1 cellular context compared by ENCODE assay signal in the genomic region with DNA sequence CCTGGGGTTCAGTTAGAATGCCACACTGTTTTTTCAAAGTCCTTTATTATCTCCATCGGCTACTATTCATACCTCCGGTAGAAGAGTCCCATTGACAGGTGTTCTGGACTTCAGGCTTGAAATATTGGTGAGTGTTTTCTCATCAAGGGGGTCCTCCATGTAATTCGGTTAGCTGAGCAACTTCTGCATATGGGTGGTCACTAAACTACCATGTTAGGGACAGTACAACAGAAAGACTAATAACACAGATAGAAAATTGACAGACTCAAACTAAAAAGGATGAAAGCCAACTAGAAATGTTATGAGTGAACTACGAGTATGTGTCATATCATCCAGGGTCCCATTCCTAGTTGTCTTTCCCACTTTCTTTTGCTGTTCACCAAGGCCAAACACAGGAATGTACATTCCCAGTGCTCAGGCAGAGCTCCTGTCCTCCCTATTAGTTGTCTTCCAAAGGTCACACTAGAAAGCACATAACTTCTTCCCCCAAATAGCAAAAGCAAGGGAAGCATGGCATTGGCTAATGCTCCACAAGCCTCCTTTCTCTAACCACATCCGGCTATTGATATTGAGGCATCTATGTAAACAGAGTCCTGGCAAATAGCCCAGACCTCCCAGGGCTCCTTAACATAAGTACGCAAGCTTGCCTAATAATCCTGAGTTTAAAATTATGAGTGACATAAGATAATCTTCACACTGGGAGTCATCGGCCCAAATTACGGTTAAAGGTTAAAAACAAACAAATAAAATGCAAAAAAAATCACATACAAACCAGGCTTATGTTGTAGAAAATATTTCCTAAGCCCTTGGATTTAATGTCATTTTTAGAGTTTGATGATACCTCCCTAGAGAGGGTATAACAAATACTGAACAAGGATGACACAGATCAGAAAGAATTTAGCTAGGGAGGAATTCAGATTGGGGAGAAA.
TF ChIP-seq lines count a peak whose summit lies in the region.

No MANE protein-coding gene starts in this region.

TF ChIP-seq in HepG2, 621 proteins besides CTCF, POLR2A, EP300 and RAD21 (continued from another document and continues in another):
- TF ChIP-seq, protein P1, sequence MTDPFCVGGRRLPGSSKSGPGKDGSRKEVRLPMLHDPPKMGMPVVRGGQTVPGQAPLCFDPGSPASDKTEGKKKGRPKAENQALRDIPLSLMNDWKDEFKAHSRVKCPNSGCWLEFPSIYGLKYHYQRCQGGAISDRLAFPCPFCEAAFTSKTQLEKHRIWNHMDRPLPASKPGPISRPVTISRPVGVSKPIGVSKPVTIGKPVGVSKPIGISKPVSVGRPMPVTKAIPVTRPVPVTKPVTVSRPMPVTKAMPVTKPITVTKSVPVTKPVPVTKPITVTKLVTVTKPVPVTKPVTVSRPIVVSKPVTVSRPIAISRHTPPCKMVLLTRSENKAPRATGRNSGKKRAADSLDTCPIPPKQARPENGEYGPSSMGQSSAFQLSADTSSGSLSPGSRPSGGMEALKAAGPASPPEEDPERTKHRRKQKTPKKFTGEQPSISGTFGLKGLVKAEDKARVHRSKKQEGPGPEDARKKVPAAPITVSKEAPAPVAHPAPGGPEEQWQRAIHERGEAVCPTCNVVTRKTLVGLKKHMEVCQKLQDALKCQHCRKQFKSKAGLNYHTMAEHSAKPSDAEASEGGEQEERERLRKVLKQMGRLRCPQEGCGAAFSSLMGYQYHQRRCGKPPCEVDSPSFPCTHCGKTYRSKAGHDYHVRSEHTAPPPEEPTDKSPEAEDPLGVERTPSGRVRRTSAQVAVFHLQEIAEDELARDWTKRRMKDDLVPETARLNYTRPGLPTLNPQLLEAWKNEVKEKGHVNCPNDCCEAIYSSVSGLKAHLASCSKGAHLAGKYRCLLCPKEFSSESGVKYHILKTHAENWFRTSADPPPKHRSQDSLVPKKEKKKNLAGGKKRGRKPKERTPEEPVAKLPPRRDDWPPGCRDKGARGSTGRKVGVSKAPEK (CRISPR knock-in tag; IDR thresholded peaks at IDR 0.05; ENCODE audit: borderline replicate concordance), result peak; percentile 71; the same call in 1 of the 2 replicates
- TF ChIP-seq, protein P2, sequence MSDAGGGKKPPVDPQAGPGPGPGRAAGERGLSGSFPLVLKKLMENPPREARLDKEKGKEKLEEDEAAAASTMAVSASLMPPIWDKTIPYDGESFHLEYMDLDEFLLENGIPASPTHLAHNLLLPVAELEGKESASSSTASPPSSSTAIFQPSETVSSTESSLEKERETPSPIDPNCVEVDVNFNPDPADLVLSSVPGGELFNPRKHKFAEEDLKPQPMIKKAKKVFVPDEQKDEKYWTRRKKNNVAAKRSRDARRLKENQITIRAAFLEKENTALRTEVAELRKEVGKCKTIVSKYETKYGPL (CRISPR knock-in tag; IDR thresholded peaks at IDR 0.05), result no peak
- TF ChIP-seq SKI (IDR thresholded peaks at IDR 0.05; ENCODE audit: partially characterized antibody) (peak; percentile 86), ZFP62 (CRISPR knock-in tag; IDR thresholded peaks at IDR 0.05) (no peak), TRIM24 (CRISPR knock-in tag; IDR thresholded peaks at IDR 0.05) (no peak), SMARCC2 (IDR thresholded peaks at IDR 0.05) (no peak; the same call in 1 of the 2 replicates), ZFAT (CRISPR knock-in tag; conservative IDR thresholded peaks at IDR 0.05) (no peak), ZNF547 (CRISPR knock-in tag; IDR thresholded peaks at IDR 0.05) (peak; percentile 59; the same call in 1 of the 2 replicates), NFE2L2 (IDR thresholded peaks at IDR 0.05; ENCODE audit: low read length) (no peak), ZNF660 (CRISPR knock-in tag; IDR thresholded peaks at IDR 0.05; ENCODE audit: borderline replicate concordance, low read depth) (no peak), TEAD3 (CRISPR knock-in tag; optimal IDR thresholded peaks at IDR 0.05; ENCODE audit: borderline replicate concordance) (peak; percentile 99), HNRNPUL1 (IDR thresholded peaks at IDR 0.05; ENCODE audit: low read depth, low read length) (no peak), ZNF337 (CRISPR knock-in tag; IDR thresholded peaks at IDR 0.05; ENCODE audit: borderline replicate concordance, low read depth) (peak; percentile 29; the same call in 1 of the 2 replicates), ZNF326 (CRISPR knock-in tag; IDR thresholded peaks at IDR 0.05; ENCODE audit: borderline replicate concordance) (no peak), ZC3H4 (CRISPR knock-in tag; IDR thresholded peaks at IDR 0.05; ENCODE audit: borderline replicate concordance) (no peak), EED (CRISPR knock-in tag; IDR thresholded peaks at IDR 0.05) (no peak), MTA1 (CRISPR knock-in tag; IDR thresholded peaks at IDR 0.05; ENCODE audit: borderline replicate concordance) (no peak; the same call in 1 of the 2 replicates), ZBTB3 (CRISPR knock-in tag; IDR thresholded peaks at IDR 0.05; ENCODE audit: borderline replicate concordance, low read depth) (no peak), HDAC6 (IDR thresholded peaks at IDR 0.05; ENCODE audit: low read depth, low read length) (no peak), MEIS1 (CRISPR knock-in tag; IDR thresholded peaks at IDR 0.05; ENCODE audit: borderline replicate concordance) (no peak), ZNF841 (CRISPR knock-in tag; IDR thresholded peaks at IDR 0.05; ENCODE audit: borderline replicate concordance) (peak; percentile 74), ZNF431 (CRISPR knock-in tag; IDR thresholded peaks at IDR 0.05; ENCODE audit: borderline replicate concordance, low read depth) (no peak; the same call in 1 of the 2 replicates), ZNF138 (CRISPR knock-in tag; IDR thresholded peaks at IDR 0.05; ENCODE audit: low read depth) (no peak), ZNF383 (CRISPR knock-in tag; IDR thresholded peaks at IDR 0.05; ENCODE audit: borderline replicate concordance) (no peak), MED1 (CRISPR knock-in tag; IDR thresholded peaks at IDR 0.05) (peak; percentile 97), HDAC1 (CRISPR knock-in tag; IDR thresholded peaks at IDR 0.05) (peak; percentile 97), TAF15 (IDR thresholded peaks at IDR 0.05; ENCODE audit: low read depth, low read length, poor library complexity, severe bottlenecking) (no peak), ZNF749 (CRISPR knock-in tag; IDR thresholded peaks at IDR 0.05; ENCODE audit: borderline replicate concordance) (peak; percentile 83; the same call in 1 of the 2 replicates), GABPB1 (CRISPR knock-in tag; IDR thresholded peaks at IDR 0.05) (peak; percentile 79), BHLHE40 (IDR thresholded peaks at IDR 0.05; ENCODE audit: low read length) (0 out of 2 replicates have a peak, but pooled peaks have one; percentile 46), ATRX (CRISPR knock-in tag; IDR thresholded peaks at IDR 0.05; ENCODE audit: borderline replicate concordance) (no peak), BCL6 (CRISPR knock-in tag; IDR thresholded peaks at IDR 0.05) (peak; percentile 100), ZNF446 (CRISPR knock-in tag; IDR thresholded peaks at IDR 0.05) (no peak), SIN3B (IDR thresholded peaks at IDR 0.05; ENCODE audit: low read length) (no peak), ZNF441 (CRISPR knock-in tag; IDR thresholded peaks at IDR 0.05; ENCODE audit: borderline replicate concordance) (peak; percentile 84), U2AF2 (IDR thresholded peaks at IDR 0.05; ENCODE audit: low read depth, low read length) (no peak), ETV6 (CRISPR knock-in tag; conservative IDR thresholded peaks at IDR 0.05) (peak; percentile 28; the same call in 1 of the 2 replicates)
- TF ChIP-seq, protein P3, sequence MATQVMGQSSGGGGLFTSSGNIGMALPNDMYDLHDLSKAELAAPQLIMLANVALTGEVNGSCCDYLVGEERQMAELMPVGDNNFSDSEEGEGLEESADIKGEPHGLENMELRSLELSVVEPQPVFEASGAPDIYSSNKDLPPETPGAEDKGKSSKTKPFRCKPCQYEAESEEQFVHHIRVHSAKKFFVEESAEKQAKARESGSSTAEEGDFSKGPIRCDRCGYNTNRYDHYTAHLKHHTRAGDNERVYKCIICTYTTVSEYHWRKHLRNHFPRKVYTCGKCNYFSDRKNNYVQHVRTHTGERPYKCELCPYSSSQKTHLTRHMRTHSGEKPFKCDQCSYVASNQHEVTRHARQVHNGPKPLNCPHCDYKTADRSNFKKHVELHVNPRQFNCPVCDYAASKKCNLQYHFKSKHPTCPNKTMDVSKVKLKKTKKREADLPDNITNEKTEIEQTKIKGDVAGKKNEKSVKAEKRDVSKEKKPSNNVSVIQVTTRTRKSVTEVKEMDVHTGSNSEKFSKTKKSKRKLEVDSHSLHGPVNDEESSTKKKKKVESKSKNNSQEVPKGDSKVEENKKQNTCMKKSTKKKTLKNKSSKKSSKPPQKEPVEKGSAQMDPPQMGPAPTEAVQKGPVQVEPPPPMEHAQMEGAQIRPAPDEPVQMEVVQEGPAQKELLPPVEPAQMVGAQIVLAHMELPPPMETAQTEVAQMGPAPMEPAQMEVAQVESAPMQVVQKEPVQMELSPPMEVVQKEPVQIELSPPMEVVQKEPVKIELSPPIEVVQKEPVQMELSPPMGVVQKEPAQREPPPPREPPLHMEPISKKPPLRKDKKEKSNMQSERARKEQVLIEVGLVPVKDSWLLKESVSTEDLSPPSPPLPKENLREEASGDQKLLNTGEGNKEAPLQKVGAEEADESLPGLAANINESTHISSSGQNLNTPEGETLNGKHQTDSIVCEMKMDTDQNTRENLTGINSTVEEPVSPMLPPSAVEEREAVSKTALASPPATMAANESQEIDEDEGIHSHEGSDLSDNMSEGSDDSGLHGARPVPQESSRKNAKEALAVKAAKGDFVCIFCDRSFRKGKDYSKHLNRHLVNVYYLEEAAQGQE (IDR thresholded peaks at IDR 0.05; ENCODE audit: borderline replicate concordance in 1 of 2, low read depth in 1 of 2, low read length in 2 of 2), result peak in 1 of 2 experiments; percentile 70; a peak in 1 of 4 replicates
- TF ChIP-seq, protein P4, sequence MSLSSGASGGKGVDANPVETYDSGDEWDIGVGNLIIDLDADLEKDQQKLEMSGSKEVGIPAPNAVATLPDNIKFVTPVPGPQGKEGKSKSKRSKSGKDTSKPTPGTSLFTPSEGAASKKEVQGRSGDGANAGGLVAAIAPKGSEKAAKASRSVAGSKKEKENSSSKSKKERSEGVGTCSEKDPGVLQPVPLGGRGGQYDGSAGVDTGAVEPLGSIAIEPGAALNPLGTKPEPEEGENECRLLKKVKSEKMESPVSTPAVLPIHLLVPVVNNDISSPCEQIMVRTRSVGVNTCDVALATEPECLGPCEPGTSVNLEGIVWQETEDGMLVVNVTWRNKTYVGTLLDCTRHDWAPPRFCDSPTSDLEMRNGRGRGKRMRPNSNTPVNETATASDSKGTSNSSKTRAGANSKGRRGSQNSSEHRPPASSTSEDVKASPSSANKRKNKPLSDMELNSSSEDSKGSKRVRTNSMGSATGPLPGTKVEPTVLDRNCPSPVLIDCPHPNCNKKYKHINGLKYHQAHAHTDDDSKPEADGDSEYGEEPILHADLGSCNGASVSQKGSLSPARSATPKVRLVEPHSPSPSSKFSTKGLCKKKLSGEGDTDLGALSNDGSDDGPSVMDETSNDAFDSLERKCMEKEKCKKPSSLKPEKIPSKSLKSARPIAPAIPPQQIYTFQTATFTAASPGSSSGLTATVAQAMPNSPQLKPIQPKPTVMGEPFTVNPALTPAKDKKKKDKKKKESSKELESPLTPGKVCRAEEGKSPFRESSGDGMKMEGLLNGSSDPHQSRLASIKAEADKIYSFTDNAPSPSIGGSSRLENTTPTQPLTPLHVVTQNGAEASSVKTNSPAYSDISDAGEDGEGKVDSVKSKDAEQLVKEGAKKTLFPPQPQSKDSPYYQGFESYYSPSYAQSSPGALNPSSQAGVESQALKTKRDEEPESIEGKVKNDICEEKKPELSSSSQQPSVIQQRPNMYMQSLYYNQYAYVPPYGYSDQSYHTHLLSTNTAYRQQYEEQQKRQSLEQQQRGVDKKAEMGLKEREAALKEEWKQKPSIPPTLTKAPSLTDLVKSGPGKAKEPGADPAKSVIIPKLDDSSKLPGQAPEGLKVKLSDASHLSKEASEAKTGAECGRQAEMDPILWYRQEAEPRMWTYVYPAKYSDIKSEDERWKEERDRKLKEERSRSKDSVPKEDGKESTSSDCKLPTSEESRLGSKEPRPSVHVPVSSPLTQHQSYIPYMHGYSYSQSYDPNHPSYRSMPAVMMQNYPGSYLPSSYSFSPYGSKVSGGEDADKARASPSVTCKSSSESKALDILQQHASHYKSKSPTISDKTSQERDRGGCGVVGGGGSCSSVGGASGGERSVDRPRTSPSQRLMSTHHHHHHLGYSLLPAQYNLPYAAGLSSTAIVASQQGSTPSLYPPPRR (CRISPR knock-in tag; IDR thresholded peaks at IDR 0.05; ENCODE audit: borderline replicate concordance), result peak; percentile 95
- TF ChIP-seq, protein P5, sequence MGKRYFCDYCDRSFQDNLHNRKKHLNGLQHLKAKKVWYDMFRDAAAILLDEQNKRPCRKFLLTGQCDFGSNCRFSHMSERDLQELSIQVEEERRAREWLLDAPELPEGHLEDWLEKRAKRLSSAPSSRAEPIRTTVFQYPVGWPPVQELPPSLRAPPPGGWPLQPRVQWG (CRISPR knock-in tag; IDR thresholded peaks at IDR 0.05; ENCODE audit: borderline replicate concordance, low read depth), result no peak
- TF ChIP-seq, protein P6, sequence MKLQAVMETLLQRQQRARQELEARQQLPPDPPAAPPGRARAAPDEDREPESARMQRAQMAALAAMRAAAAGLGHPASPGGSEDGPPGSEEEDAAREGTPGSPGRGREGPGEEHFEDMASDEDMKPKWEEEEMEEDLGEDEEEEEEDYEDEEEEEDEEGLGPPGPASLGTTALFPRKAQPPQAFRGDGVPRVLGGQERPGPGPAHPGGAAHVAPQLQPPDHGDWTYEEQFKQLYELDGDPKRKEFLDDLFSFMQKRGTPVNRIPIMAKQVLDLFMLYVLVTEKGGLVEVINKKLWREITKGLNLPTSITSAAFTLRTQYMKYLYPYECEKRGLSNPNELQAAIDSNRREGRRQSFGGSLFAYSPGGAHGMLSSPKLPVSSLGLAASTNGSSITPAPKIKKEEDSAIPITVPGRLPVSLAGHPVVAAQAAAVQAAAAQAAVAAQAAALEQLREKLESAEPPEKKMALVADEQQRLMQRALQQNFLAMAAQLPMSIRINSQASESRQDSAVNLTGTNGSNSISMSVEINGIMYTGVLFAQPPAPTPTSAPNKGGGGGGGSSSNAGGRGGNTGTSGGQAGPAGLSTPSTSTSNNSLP (IDR thresholded peaks at IDR 0.05; ENCODE audit: low read depth, low read length), result peak; percentile 56; the same call in 1 of the 2 replicates
- TF ChIP-seq, protein P7, sequence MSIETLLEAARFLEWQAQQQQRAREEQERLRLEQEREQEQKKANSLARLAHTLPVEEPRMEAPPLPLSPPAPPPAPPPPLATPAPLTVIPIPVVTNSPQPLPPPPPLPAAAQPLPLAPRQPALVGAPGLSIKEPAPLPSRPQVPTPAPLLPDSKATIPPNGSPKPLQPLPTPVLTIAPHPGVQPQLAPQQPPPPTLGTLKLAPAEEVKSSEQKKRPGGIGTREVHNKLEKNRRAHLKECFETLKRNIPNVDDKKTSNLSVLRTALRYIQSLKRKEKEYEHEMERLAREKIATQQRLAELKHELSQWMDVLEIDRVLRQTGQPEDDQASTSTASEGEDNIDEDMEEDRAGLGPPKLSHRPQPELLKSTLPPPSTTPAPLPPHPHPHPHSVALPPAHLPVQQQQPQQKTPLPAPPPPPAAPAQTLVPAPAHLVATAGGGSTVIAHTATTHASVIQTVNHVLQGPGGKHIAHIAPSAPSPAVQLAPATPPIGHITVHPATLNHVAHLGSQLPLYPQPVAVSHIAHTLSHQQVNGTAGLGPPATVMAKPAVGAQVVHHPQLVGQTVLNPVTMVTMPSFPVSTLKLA (IDR thresholded peaks at IDR 0.05), result peak; percentile 39; the same call in 1 of the 2 replicates
- TF ChIP-seq, protein P8, sequence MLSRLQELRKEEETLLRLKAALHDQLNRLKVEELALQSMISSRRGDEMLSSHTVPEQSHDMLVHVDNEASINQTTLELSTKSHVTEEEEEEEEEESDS (CRISPR knock-in tag; IDR thresholded peaks at IDR 0.05; ENCODE audit: borderline replicate concordance), result peak; percentile 82; the same call in 1 of the 2 replicates
